14 cellular contexts compared by ENCODE assay signal in the genomic region with DNA sequence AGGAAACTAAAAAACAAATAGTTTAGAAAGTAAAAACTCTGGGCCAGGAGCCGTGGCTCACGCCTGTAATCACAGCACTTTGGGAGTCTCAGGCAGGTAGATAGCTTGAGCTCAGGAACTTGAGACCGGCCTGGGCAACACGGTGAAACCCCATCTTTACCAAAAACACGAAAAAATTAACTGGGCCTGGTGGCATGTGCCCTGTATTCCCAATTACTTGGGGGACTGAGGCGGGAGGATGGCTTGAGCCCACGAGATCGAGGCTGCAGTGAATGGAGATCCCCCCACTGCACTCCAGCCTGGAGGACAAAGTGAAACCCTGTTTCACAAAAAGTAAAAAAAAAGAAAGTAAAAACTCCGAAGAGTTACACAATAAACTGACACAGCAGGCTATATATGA. TPM values are rescaled to one million over a fixed set of nuclear protein-coding genes. Genes with fewer than 3 reads are reported as not detected.
DNase-seq lines count a peak whose midpoint lies in the region; ATAC-seq, FAIRE-seq and TF ChIP-seq lines count a peak whose summit lies in the region.
"Had no signal": no experiment of that assay in that cellular context is flagged by ENCODE, and none has a peak within 500 bp of the region (broad histone marks: within the 10 kb centered on the region; RNA-seq: fewer than 3 reads in every experiment).

No MANE protein-coding gene starts in this region.

- no peaks in the 10 kb centered on the region for H3K27me3 ChIP-seq in right lobe of liver
- H3K27me3 ChIP-seq in HepG2 (ENCODE audit: control insufficient read depth in 1 of 2, insufficient read depth in 2 of 2, low read length in 2 of 2) = no peaks in the 10 kb centered on the region
- no peaks in the 10 kb centered on the region for H3K27me3 ChIP-seq in smooth muscle cell (ENCODE audit: low read depth)
- H3K27me3 ChIP-seq in PC-3 (ENCODE audit: low read length) = no peaks in the 10 kb centered on the region

- ATAC-seq in right lobe of liver (peak in 3 of 4 donors; percentile 23 to 57 (median 48)), HepG2 (no peak), HG03095 (IDR thresholded peaks at IDR 0.05; ENCODE audit: unreplicated experiment) (peak; percentile 56), PC-3 (no peak)
- ATAC-seq in activated CD4-positive, CD25-positive, alpha-beta regulatory T cell treated with anti-CD3 and anti-CD28 coated beads, Interleukin-2, amount 50 U/mL, for 24 hours = no peak
- ATAC-seq: natural killer cell had no signal

- no peak overlapping the region for H3K27ac ChIP-seq in right lobe of liver
- no peak overlapping the region for H3K27ac ChIP-seq in HepG2 (ENCODE audit: extremely low read length, insufficient read depth, low read length)
- H3K27ac ChIP-seq in OCI-LY7 (ENCODE audit: low read depth, low read length, poor library complexity, severe bottlenecking) = no peak overlapping the region
- no peak overlapping the region for H3K27ac ChIP-seq in smooth muscle cell (ENCODE audit: low read depth)
- no peak overlapping the region for H3K27ac ChIP-seq in PC-3 (ENCODE audit: low read length)

- no peak overlapping the region for H2AFZ ChIP-seq in HepG2 (ENCODE audit: low read length)
- H2AFZ ChIP-seq in OCI-LY7 (ENCODE audit: low read length) = no peak overlapping the region
- no peak overlapping the region for H2AFZ ChIP-seq in smooth muscle cell (ENCODE audit: low read depth)
- no peak overlapping the region for H2AFZ ChIP-seq in PC-3 (ENCODE audit: low read length)

- BruUV-seq in HepG2 (replicated peaks; lab: Mats Ljungman, UMichigan) = no TSS peak
- BruUV-seq in OCI-LY7 (replicated peaks; lab: Mats Ljungman, UMichigan) = no TSS peak
- no TSS peak for BruUV-seq in PC-3 (replicated peaks; lab: Mats Ljungman, UMichigan)

- H3K4me3 ChIP-seq in right lobe of liver (no peak overlapping the region), HepG2 (replicated peaks in 1 of 3; ENCODE audit: insufficient read depth in 1 of 3, low read depth in 2 of 3, low read length in 3 of 3) (no peak overlapping the region), OCI-LY7 (ENCODE audit: low read depth, low read length, poor library complexity, severe bottlenecking) (peak overlapping the region; percentile 37), smooth muscle cell (no peak overlapping the region), PC-3 (ENCODE audit: low read length) (no peak overlapping the region)

- H3K36me3 ChIP-seq in right lobe of liver (no peaks in the 10 kb centered on the region), HepG2 (replicated peaks in 1 of 2; ENCODE audit: control insufficient read depth in 1 of 2, insufficient read depth in 2 of 2, low read length in 2 of 2) (no peaks in the 10 kb centered on the region; a peak in 2 of 5 replicates), OCI-LY7 (ENCODE audit: insufficient read depth, low read length) (peaks cover 33% of the 10 kb centered on the region), smooth muscle cell (ENCODE audit: low read depth) (no peaks in the 10 kb centered on the region), PC-3 (ENCODE audit: low read depth, low read length) (no peaks in the 10 kb centered on the region)

- no peak for TF ChIP-seq CTCF in right lobe of liver (IDR thresholded peaks at IDR 0.05)
- no peak for TF ChIP-seq CTCF in HepG2 (CRISPR knock-in tag; IDR thresholded peaks at IDR 0.05)
- no peak for TF ChIP-seq CTCF in OCI-LY7 (conservative IDR thresholded peaks at IDR 0.05; ENCODE audit: low read length)
- no peak for TF ChIP-seq CTCF in smooth muscle cell (IDR thresholded peaks at IDR 0.05; ENCODE audit: borderline replicate concordance, insufficient read depth, poor library complexity, severe bottlenecking)
- TF ChIP-seq CTCF in PC-3 (conservative IDR thresholded peaks at IDR 0.05; ENCODE audit: low read depth, low read length) = no peak

- no peak for TF ChIP-seq RAD21 in HepG2 (CRISPR knock-in tag; IDR thresholded peaks at IDR 0.05)

- no peak for TF ChIP-seq EP300 in HepG2 (IDR thresholded peaks at IDR 0.05; ENCODE audit: low read depth in 2 of 2, low read length in 2 of 2)
- no peak for TF ChIP-seq EP300 in HepG2 (CRISPR knock-in tag; IDR thresholded peaks at IDR 0.05; ENCODE audit: borderline replicate concordance)

- H3K4me2 ChIP-seq in HepG2 (ENCODE audit: low read depth, low read length) (no peak overlapping the region), OCI-LY7 (ENCODE audit: low read length) (peak overlapping the region; percentile 58), smooth muscle cell (no peak overlapping the region), PC-3 (ENCODE audit: low read length) (no peak overlapping the region)

- in situ Hi-C loops in HepG2 (cut with HindIII; ENCODE audit: extremely low pct_ligation_motif_present, low pct_unique_long_range_greater_than_20kb) = no loop called here

- DNase-seq in right lobe of liver (no peak), HepG2 (ENCODE audit: low spot score) (no peak), OCI-LY7 (ENCODE audit: low spot score) (no peak), smooth muscle cell (lab: John Stamatoyannopoulos, UW; ENCODE audit: unreplicated experiment) (no peak), PC-3 (no peak), superior temporal gyrus (ENCODE audit: extremely low spot score) (no peak)
- DNase-seq: activated CD4-positive, CD25-positive, alpha-beta regulatory T cell treated with anti-CD3 and anti-CD28 coated beads, Interleukin-2, amount 50 U/mL, for 72 hours; endodermal cell; Kasumi-1; natural killer cell; NCI-H446 treated with DMSO at 0.1 percent for 48 hours had no signal

- H3F3A ChIP-seq in smooth muscle cell (ENCODE audit: low read depth) = no peaks in the 10 kb centered on the region
- no peaks in the 10 kb centered on the region for H3F3A ChIP-seq in PC-3 (ENCODE audit: low read length, unreplicated experiment)

- POLR2A ChIA-PET in HepG2 (lab: Yijun Ruan, JAX) = no interaction called here
- POLR2A ChIA-PET in OCI-LY7 (lab: Charles Lee) = interaction anchor here (0.6 to 2.1 kb wide), 4 partner anchors 10 to 17 kb away, joined by 4 to 37 read pairs (median 14); partner anchors contain the start of genes CEP170 and SDCCAG8
- POLR2A ChIA-PET in PC-3 (lab: Charles Lee; ENCODE audit: unreplicated experiment) = no interaction called here

- no peak for FAIRE-seq in HepG2 (lab: Jason Lieb, UNC)
- FAIRE-seq: GM12892 had no signal

- H3K9me3 ChIP-seq in right lobe of liver (no peaks in the 10 kb centered on the region), HepG2 (ENCODE audit: low read length) (no peaks in the 10 kb centered on the region), OCI-LY7 (ENCODE audit: low read length) (no peaks in the 10 kb centered on the region), smooth muscle cell (replicated peaks; ENCODE audit: low read depth) (no peaks in the 10 kb centered on the region), PC-3 (ENCODE audit: low read length) (no peaks in the 10 kb centered on the region)

- TF ChIP-seq POLR2A in right lobe of liver (IDR thresholded peaks at IDR 0.05) (no peak), HepG2 (IDR thresholded peaks at IDR 0.05; ENCODE audit: insufficient read depth in 1 of 2, low read depth in 2 of 2, low read length in 2 of 2) (no peak)

- H3K9ac ChIP-seq in HepG2 (ENCODE audit: insufficient read depth, low read depth, low read length) = no peak overlapping the region
- no peak overlapping the region for H3K9ac ChIP-seq in smooth muscle cell (ENCODE audit: low read depth)
- H3K9ac ChIP-seq in PC-3 (ENCODE audit: low read length) = no peak overlapping the region

- H3K9me2 ChIP-seq in OCI-LY7 (ENCODE audit: insufficient read depth, low read length) = no peaks in the 10 kb centered on the region
- no peaks in the 10 kb centered on the region for H3K9me2 ChIP-seq in PC-3 (replicated peaks; ENCODE audit: low read length)

- H3K79me2 ChIP-seq in HepG2 (ENCODE audit: insufficient read depth, low read length) (peaks cover 69% of the 10 kb centered on the region), OCI-LY7 (ENCODE audit: insufficient read depth, low read depth, low read length) (peaks cover 98% of the 10 kb centered on the region), smooth muscle cell (ENCODE audit: low read depth) (peaks cover 100% of the 10 kb centered on the region), PC-3 (ENCODE audit: low read length) (peaks cover 95% of the 10 kb centered on the region)

- intact Hi-C loops in right lobe of liver (cut with DNase I) = no loop called here
- intact Hi-C loops in HepG2 (cut with micrococcal nuclease; ENCODE audit: unreplicated experiment) = no loop called here
- intact Hi-C loops in OCI-LY7 (cut with micrococcal nuclease; ENCODE audit: unreplicated experiment) = no loop called here
- intact Hi-C loops in PC-3 (cut with micrococcal nuclease) = no loop called here

- H4K20me1 ChIP-seq in HepG2 (ENCODE audit: insufficient read depth, low read length) = peaks cover 4% of the 10 kb centered on the region
- peaks cover 12% of the 10 kb centered on the region; the same call in 1 of the 2 replicates for H4K20me1 ChIP-seq in OCI-LY7 (ENCODE audit: insufficient read depth, low read length)
- H4K20me1 ChIP-seq in smooth muscle cell (ENCODE audit: low read depth) = peaks cover 100% of the 10 kb centered on the region
- H4K20me1 ChIP-seq in PC-3 (ENCODE audit: low read length) = no peaks in the 10 kb centered on the region

- CTCF ChIA-PET in HepG2 (lab: Yijun Ruan, JAX; ENCODE audit: low intra/inter-chr PET ratio, low total read pairs) = no interaction called here
- CTCF ChIA-PET in OCI-LY7 (lab: Charles Lee; ENCODE audit: unreplicated experiment) = no interaction called here
- CTCF ChIA-PET in PC-3 (lab: Charles Lee) = no interaction called here

- H3K4me1 ChIP-seq in right lobe of liver (no peaks in the 10 kb centered on the region), HepG2 (ENCODE audit: insufficient read depth, low read length) (peaks cover 14% of the 10 kb centered on the region; the same call in 1 of the 2 replicates), OCI-LY7 (ENCODE audit: insufficient read depth, low read length, poor library complexity, severe bottlenecking) (peaks cover 33% of the 10 kb centered on the region), smooth muscle cell (ENCODE audit: low read depth) (no peaks in the 10 kb centered on the region), PC-3 (ENCODE audit: insufficient read depth, low read length) (peaks cover 8% of the 10 kb centered on the region)

- 36% methylated on average over 5 of the region's 9 CpGs for WGBS in right lobe of liver (ENCODE audit: insufficient coverage, low coverage, low lambda C conversion rate, missing lambda C conversion rate)
- 99% methylated on average over 8 of the region's 9 CpGs for WGBS in HepG2 (ENCODE audit: low lambda C conversion rate)
- 94% methylated on average over 9 of the region's 9 CpGs for WGBS in smooth muscle cell (ENCODE audit: low lambda C conversion rate)

RNA-seq across cellular contexts. Expression of gene CEP170, which starts 10.7 kb away (rescaled TPM):
- total RNA-seq in right lobe of liver (10 to 100 TPM; 12.6 to 24.6 (median 14.6) TPM), HepG2 (2016; rRNA removed; fragmentation: Illumina TruSeq; extraction: Trizol) (28.6 and 36.9 TPM in 2 replicates), OCI-LY7 (2022) (69.7 and 85.4 TPM in 2 replicates), smooth muscle cell (145 and 175 TPM in 2 replicates), PC-3 (2014; rRNA removed) (65.3 and 78.9 TPM in 2 replicates)
- 4.7 and 5.9 TPM in 2 replicates for total RNA-seq in HepG2 (2016; cell fraction: cytosol; rRNA removed; fragmentation: Illumina TruSeq; extraction: Trizol; ENCODE audit: low read depth)
- 29.1 and 30.1 TPM in 2 replicates for total RNA-seq in HepG2 (2016; cell fraction: insoluble cytoplasmic fraction; rRNA removed; fragmentation: Illumina TruSeq; extraction: Trizol)
- 7.6 and 11.5 TPM in 2 replicates for total RNA-seq in HepG2 (2016; cell fraction: membrane; rRNA removed; fragmentation: Illumina TruSeq; extraction: Trizol)
- total RNA-seq in HepG2 (2016; cell fraction: nucleus; rRNA removed; fragmentation: Illumina TruSeq; extraction: Trizol) = 56.5 and 62.3 TPM in 2 replicates
- polyA plus RNA-seq in HepG2 (2011; rRNA removed) (18.5 and 23.0 TPM in 2 replicates), smooth muscle cell (50.3 and 76.0 TPM in 2 replicates)
- 9.8 and 12.5 TPM in 2 replicates for polyA plus RNA-seq in HepG2 (2011; cell fraction: cytosol; rRNA removed)
- polyA plus RNA-seq in HepG2 (2011; cell fraction: nucleus; rRNA removed) = 27.0 and 34.5 TPM in 2 replicates
- polyA plus RNA-seq in HepG2 (2012) = 11.6 and 15.1 TPM in 2 replicates
- polyA plus RNA-seq in HepG2 (2016; cell fraction: cytosol; fragmentation: Illumina TruSeq; extraction: Trizol; ENCODE audit: low read depth) = 1.2 TPM in 2 replicates
- polyA plus RNA-seq in HepG2 (2016; cell fraction: insoluble cytoplasmic fraction; fragmentation: Illumina TruSeq; extraction: Trizol; ENCODE audit: low read depth) = 26.8 and 28.6 TPM in 2 replicates
- 2.4 and 3.3 TPM in 2 replicates for polyA plus RNA-seq in HepG2 (2016; cell fraction: membrane; fragmentation: Illumina TruSeq; extraction: Trizol; ENCODE audit: low read depth)
- polyA plus RNA-seq in HepG2 (2016; cell fraction: nucleus; fragmentation: Illumina TruSeq; extraction: Trizol; ENCODE audit: insufficient read depth, low read depth) = 36.6 and 37.9 TPM in 2 replicates
- polyA minus RNA-seq in HepG2 (2011; rRNA and poly(A)+ RNA removed; ENCODE audit: low replicate concordance) = 42.9 and 55.3 TPM in 2 replicates
- polyA minus RNA-seq in HepG2 (2011; cell fraction: cytosol; rRNA and poly(A)+ RNA removed) = 22.1 and 22.3 TPM in 2 replicates
- polyA minus RNA-seq in HepG2 (2011; cell fraction: nucleus; rRNA and poly(A)+ RNA removed) = 155 and 161 TPM in 2 replicates
- 57.6 and 64.7 TPM in 2 replicates for total RNA-seq in OCI-LY7 (2014; rRNA removed; shearing (Covaris generic))

RNA-seq across cellular contexts. Expression of gene SDCCAG8, which starts 11.4 kb away (rescaled TPM):
- total RNA-seq in right lobe of liver (10 to 100 TPM; 13.4 to 20.6 (median 15.6) TPM), HepG2 (2016; rRNA removed; fragmentation: Illumina TruSeq; extraction: Trizol) (9.5 and 10.1 TPM in 2 replicates), OCI-LY7 (2022) (26.2 and 28.7 TPM in 2 replicates), smooth muscle cell (32.5 and 33.4 TPM in 2 replicates), PC-3 (2014; rRNA removed) (99.3 and 194 TPM in 2 replicates)
- 22.4 and 23.3 TPM in 2 replicates for total RNA-seq in HepG2 (2016; cell fraction: cytosol; rRNA removed; fragmentation: Illumina TruSeq; extraction: Trizol; ENCODE audit: low read depth)
- total RNA-seq in HepG2 (2016; cell fraction: insoluble cytoplasmic fraction; rRNA removed; fragmentation: Illumina TruSeq; extraction: Trizol) = 9.6 and 10.2 TPM in 2 replicates
- total RNA-seq in HepG2 (2016; cell fraction: membrane; rRNA removed; fragmentation: Illumina TruSeq; extraction: Trizol) = 9.4 and 13.3 TPM in 2 replicates
- total RNA-seq in HepG2 (2016; cell fraction: nucleus; rRNA removed; fragmentation: Illumina TruSeq; extraction: Trizol) = 14.5 and 14.9 TPM in 2 replicates
- polyA plus RNA-seq in HepG2 (2011; rRNA removed) (11.4 and 13.4 TPM in 2 replicates), smooth muscle cell (30.9 and 33.0 TPM in 2 replicates)
- 5.1 and 5.9 TPM in 2 replicates for polyA plus RNA-seq in HepG2 (2011; cell fraction: cytosol; rRNA removed)
- polyA plus RNA-seq in HepG2 (2011; cell fraction: nucleus; rRNA removed) = 10.1 and 12.4 TPM in 2 replicates
- polyA plus RNA-seq in HepG2 (2012) = 9.1 and 9.7 TPM in 2 replicates
- polyA plus RNA-seq in HepG2 (2016; cell fraction: cytosol; fragmentation: Illumina TruSeq; extraction: Trizol; ENCODE audit: low read depth) = 1.4 and 2.3 TPM in 2 replicates
- 9.1 and 12.0 TPM in 2 replicates for polyA plus RNA-seq in HepG2 (2016; cell fraction: insoluble cytoplasmic fraction; fragmentation: Illumina TruSeq; extraction: Trizol; ENCODE audit: low read depth)
- 1.9 and 2.2 TPM in 2 replicates for polyA plus RNA-seq in HepG2 (2016; cell fraction: membrane; fragmentation: Illumina TruSeq; extraction: Trizol; ENCODE audit: low read depth)
- polyA plus RNA-seq in HepG2 (2016; cell fraction: nucleus; fragmentation: Illumina TruSeq; extraction: Trizol; ENCODE audit: insufficient read depth, low read depth) = 10.0 and 12.7 TPM in 2 replicates
- polyA minus RNA-seq in HepG2 (2011; rRNA and poly(A)+ RNA removed; ENCODE audit: low replicate concordance) = 4.4 and 8.7 TPM in 2 replicates
- polyA minus RNA-seq in HepG2 (2011; cell fraction: cytosol; rRNA and poly(A)+ RNA removed) = 5.3 and 6.1 TPM in 2 replicates
- 22.0 and 40.3 TPM in 2 replicates for polyA minus RNA-seq in HepG2 (2011; cell fraction: nucleus; rRNA and poly(A)+ RNA removed)
- 13.4 and 18.1 TPM in 2 replicates for total RNA-seq in OCI-LY7 (2014; rRNA removed; shearing (Covaris generic))

Comparison
In these comparisons a context has a peak if more than half of its experiments do, and no peak if none do; other contexts are left out.
1. ATAC-seq: peak in right lobe of liver (3 of 4) and HG03095 (single experiment); none in HepG2 (single experiment), activated CD4-positive, CD25-positive, alpha-beta regulatory T cell treated with anti-CD3 and anti-CD28 coated beads, Interleukin-2, amount 50 U/mL, for 24 hours (0 of 2) and PC-3 (single experiment).